ENCODE assay signal across 18 cellular contexts in genomic region chr3:47251689-47252088, GRCh38. TPM values are rescaled to one million over a fixed set of nuclear protein-coding genes. Genes with fewer than 3 reads are reported as not detected.
"Had no signal": no experiment of that assay in that cellular context is flagged by ENCODE, and none has a peak within 500 bp of the region (broad histone marks: within the 10 kb centered on the region; RNA-seq: fewer than 3 reads in every experiment).

No MANE protein-coding gene starts in this region.

- H3K4me3 ChIP-seq: ascending aorta, gastroesophageal sphincter, heart left ventricle, pancreas, sigmoid colon had no signal

- H3K36me3 ChIP-seq: ascending aorta, gastroesophageal sphincter, heart left ventricle, neutrophil, pancreas, sigmoid colon had no signal

- H3K27ac Mint-ChIP-seq: activated naive CD4-positive, alpha-beta T cell treated with anti-CD3 and anti-CD28 coated beads, Interleukin-2, amount 50 U/mL, for 24 hours; stimulated activated naive B cell treated with anti-CD40 and anti-IgM and Interleukin-4, amounts not matched to agents 10 μg/mL and 1 μg/mL and 100 μg/mL, for 72 hours; T-helper 2 cell treated with Interferon-gamma antibody and Interleukin-4, amounts not matched to agents 5 μg/mL and 100 μg/mL, for 36 hours had no signal

- ATAC-seq: esophagus mucosa; gastroesophageal sphincter; heart left ventricle; naive thymus-derived CD8-positive, alpha-beta T cell; pancreas; stimulated activated naive B cell treated with anti-CD40 and anti-IgM and Interleukin-4, amounts not matched to agents 10 μg/mL and 1 μg/mL and 100 μg/mL, for 72 hours had no signal

- H3K27me3 Mint-ChIP-seq: activated naive CD4-positive, alpha-beta T cell treated with anti-CD3 and anti-CD28 coated beads, Interleukin-2, amount 50 U/mL, for 24 hours; naive thymus-derived CD8-positive, alpha-beta T cell; stimulated activated naive B cell treated with anti-CD40 and anti-IgM and Interleukin-4, amounts not matched to agents 10 μg/mL and 1 μg/mL and 100 μg/mL, for 72 hours had no signal

- H3K4me1 Mint-ChIP-seq: activated naive CD4-positive, alpha-beta T cell treated with anti-CD3 and anti-CD28 coated beads, Interleukin-2, amount 50 U/mL, for 24 hours; naive thymus-derived CD8-positive, alpha-beta T cell; stimulated activated naive B cell treated with anti-CD40 and anti-IgM and Interleukin-4, amounts not matched to agents 10 μg/mL and 1 μg/mL and 100 μg/mL, for 72 hours had no signal

- H3K4me3 Mint-ChIP-seq: activated naive CD4-positive, alpha-beta T cell treated with anti-CD3 and anti-CD28 coated beads, Interleukin-2, amount 50 U/mL, for 24 hours; naive thymus-derived CD8-positive, alpha-beta T cell; stimulated activated naive B cell treated with anti-CD40 and anti-IgM and Interleukin-4, amounts not matched to agents 10 μg/mL and 1 μg/mL and 100 μg/mL, for 72 hours; T-helper 2 cell treated with Interferon-gamma antibody and Interleukin-4, amounts not matched to agents 5 μg/mL and 100 μg/mL, for 36 hours had no signal

- H3K4me1 ChIP-seq: ascending aorta, gastroesophageal sphincter, pancreas, sigmoid colon had no signal

- H3K9me3 ChIP-seq: ascending aorta, gastroesophageal sphincter, heart left ventricle, neutrophil, pancreas, sigmoid colon had no signal

- H3K9me3 Mint-ChIP-seq: activated naive CD4-positive, alpha-beta T cell treated with anti-CD3 and anti-CD28 coated beads, Interleukin-2, amount 50 U/mL, for 24 hours; naive thymus-derived CD8-positive, alpha-beta T cell; stimulated activated naive B cell treated with anti-CD40 and anti-IgM and Interleukin-4, amounts not matched to agents 10 μg/mL and 1 μg/mL and 100 μg/mL, for 72 hours; T-helper 2 cell treated with Interferon-gamma antibody and Interleukin-4, amounts not matched to agents 5 μg/mL and 100 μg/mL, for 36 hours had no signal

- H3K36me3 Mint-ChIP-seq: activated naive CD4-positive, alpha-beta T cell treated with anti-CD3 and anti-CD28 coated beads, Interleukin-2, amount 50 U/mL, for 24 hours; naive thymus-derived CD8-positive, alpha-beta T cell; stimulated activated naive B cell treated with anti-CD40 and anti-IgM and Interleukin-4, amounts not matched to agents 10 μg/mL and 1 μg/mL and 100 μg/mL, for 72 hours had no signal

- H3K27me3 ChIP-seq: ascending aorta, gastroesophageal sphincter, heart left ventricle, neutrophil, pancreas, sigmoid colon had no signal

- H3K27ac ChIP-seq: ascending aorta, gastroesophageal sphincter, heart left ventricle, neutrophil, pancreas, sigmoid colon, VCaP had no signal

- DNase-seq: activated CD4-positive, CD25-positive, alpha-beta regulatory T cell treated with anti-CD3 and anti-CD28 coated beads, Interleukin-2, amount 50 U/mL, for 72 hours; activated CD8-positive, alpha-beta memory T cell treated with anti-CD3 and anti-CD28 coated beads for 24 hours; activated gamma-delta T cell; cerebellar nuclear complex; effector CD4-positive, alpha-beta T cell; heart left ventricle; mesenchymal stem cell; naive thymus-derived CD8-positive, alpha-beta T cell; sigmoid colon; stimulated activated naive B cell treated with anti-CD40 and anti-IgM and Interleukin-4, amounts not matched to agents 10 μg/mL and 1 μg/mL and 100 μg/mL, for 72 hours had no signal

RNA-seq across cellular contexts. Expression of gene KIF9, which starts 30.9 kb away (rescaled TPM):
- total RNA-seq: ascending aorta had no signal
